ENCODE assay signal across 1 cellular context in the genomic region with DNA sequence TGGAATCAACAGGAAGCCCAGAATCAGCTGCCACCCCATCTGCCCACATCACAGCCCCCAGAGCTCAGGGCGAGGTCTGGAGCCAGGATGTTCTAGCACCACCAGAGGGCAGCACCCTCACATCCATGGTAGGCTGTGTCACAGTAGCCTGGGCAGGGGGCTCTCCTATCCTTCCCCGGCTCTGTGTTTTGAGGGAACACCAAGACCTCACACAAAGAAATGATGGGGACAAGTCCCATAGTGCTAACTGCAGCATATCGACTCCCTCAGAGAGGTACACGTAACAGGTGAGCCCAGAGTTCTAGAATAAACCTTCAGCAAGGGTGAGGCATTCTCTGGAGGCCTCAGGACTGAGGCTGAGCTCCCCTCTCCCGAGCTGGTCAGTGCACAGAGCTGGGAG.
TF ChIP-seq lines count a peak whose summit lies in the region.

No MANE protein-coding gene starts in this region.

TF ChIP-seq in HCT116, 20 proteins besides CTCF, POLR2A, EP300 and RAD21 (continued from another document):
- no peak for TF ChIP-seq YY1 (IDR thresholded peaks at IDR 0.05; ENCODE audit: extremely low read depth, insufficient replicate concordance, low read depth, low read length)
